In the genomic region with DNA sequence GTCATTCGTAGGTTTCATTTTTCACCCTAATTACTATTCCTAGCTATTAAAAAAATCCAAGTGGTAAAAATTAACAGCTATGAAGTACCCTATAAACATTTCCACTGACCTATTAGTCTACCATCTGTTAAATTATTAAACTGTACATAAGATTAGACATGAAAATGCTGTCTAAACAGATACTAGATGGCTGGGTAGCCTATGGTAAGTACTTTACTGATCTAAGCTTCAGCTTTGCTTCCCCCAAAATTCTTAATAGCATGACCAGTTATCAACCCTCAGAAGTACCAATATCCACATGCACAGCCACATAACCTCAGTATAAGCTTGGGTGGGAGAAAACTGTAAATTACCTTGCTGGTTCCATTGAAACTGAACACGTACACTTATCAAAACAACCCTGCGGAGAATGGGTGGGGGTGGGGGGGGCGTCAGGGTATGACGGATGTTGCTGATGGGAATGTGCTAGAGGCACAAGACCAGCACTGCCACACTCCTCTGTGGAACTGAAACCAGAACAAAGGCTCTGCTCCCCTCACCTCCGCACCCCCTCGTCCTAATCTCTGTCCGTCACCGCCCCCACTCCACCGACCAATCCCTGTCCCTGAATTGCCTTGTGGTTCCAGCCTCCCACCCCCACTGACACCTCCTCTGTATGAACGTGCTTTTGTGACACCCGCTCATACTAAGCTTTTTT, we compare ENCODE assay signal across 1 cellular context.
A peak's percentile ranks its signal among the peaks of the same experiment; 100 is the strongest.
TF ChIP-seq lines count a peak whose summit lies in the region.

No MANE protein-coding gene starts in this region.

TF ChIP-seq in K562, 482 proteins besides CTCF, POLR2A, EP300 and RAD21 (continued from another document and continues in another):
- peak; percentile 43 for TF ChIP-seq TAF1 (IDR thresholded peaks at IDR 0.05; ENCODE audit: control insufficient read depth, extremely low read depth, insufficient read depth, low read length, severe bottlenecking)
- TF ChIP-seq NR2F6 (CRISPR knock-in tag; IDR thresholded peaks at IDR 0.05) = no peak
- peak; percentile 42 for TF ChIP-seq ARID1B (IDR thresholded peaks at IDR 0.05)
- peak; percentile 46; the same call in 1 of the 2 replicates for TF ChIP-seq CTBP1 (IDR thresholded peaks at IDR 0.05; ENCODE audit: borderline replicate concordance)
- TF ChIP-seq, protein P1, sequence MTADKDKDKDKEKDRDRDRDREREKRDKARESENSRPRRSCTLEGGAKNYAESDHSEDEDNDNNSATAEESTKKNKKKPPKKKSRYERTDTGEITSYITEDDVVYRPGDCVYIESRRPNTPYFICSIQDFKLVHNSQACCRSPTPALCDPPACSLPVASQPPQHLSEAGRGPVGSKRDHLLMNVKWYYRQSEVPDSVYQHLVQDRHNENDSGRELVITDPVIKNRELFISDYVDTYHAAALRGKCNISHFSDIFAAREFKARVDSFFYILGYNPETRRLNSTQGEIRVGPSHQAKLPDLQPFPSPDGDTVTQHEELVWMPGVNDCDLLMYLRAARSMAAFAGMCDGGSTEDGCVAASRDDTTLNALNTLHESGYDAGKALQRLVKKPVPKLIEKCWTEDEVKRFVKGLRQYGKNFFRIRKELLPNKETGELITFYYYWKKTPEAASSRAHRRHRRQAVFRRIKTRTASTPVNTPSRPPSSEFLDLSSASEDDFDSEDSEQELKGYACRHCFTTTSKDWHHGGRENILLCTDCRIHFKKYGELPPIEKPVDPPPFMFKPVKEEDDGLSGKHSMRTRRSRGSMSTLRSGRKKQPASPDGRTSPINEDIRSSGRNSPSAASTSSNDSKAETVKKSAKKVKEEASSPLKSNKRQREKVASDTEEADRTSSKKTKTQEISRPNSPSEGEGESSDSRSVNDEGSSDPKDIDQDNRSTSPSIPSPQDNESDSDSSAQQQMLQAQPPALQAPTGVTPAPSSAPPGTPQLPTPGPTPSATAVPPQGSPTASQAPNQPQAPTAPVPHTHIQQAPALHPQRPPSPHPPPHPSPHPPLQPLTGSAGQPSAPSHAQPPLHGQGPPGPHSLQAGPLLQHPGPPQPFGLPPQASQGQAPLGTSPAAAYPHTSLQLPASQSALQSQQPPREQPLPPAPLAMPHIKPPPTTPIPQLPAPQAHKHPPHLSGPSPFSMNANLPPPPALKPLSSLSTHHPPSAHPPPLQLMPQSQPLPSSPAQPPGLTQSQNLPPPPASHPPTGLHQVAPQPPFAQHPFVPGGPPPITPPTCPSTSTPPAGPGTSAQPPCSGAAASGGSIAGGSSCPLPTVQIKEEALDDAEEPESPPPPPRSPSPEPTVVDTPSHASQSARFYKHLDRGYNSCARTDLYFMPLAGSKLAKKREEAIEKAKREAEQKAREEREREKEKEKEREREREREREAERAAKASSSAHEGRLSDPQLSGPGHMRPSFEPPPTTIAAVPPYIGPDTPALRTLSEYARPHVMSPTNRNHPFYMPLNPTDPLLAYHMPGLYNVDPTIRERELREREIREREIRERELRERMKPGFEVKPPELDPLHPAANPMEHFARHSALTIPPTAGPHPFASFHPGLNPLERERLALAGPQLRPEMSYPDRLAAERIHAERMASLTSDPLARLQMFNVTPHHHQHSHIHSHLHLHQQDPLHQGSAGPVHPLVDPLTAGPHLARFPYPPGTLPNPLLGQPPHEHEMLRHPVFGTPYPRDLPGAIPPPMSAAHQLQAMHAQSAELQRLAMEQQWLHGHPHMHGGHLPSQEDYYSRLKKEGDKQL (CRISPR knock-in tag; IDR thresholded peaks at IDR 0.05; ENCODE audit: borderline replicate concordance) = no peak
- peak; percentile 20 for TF ChIP-seq TBP (optimal IDR thresholded peaks at IDR 0.05; ENCODE audit: low read depth, low read length)
- TF ChIP-seq, protein P2, sequence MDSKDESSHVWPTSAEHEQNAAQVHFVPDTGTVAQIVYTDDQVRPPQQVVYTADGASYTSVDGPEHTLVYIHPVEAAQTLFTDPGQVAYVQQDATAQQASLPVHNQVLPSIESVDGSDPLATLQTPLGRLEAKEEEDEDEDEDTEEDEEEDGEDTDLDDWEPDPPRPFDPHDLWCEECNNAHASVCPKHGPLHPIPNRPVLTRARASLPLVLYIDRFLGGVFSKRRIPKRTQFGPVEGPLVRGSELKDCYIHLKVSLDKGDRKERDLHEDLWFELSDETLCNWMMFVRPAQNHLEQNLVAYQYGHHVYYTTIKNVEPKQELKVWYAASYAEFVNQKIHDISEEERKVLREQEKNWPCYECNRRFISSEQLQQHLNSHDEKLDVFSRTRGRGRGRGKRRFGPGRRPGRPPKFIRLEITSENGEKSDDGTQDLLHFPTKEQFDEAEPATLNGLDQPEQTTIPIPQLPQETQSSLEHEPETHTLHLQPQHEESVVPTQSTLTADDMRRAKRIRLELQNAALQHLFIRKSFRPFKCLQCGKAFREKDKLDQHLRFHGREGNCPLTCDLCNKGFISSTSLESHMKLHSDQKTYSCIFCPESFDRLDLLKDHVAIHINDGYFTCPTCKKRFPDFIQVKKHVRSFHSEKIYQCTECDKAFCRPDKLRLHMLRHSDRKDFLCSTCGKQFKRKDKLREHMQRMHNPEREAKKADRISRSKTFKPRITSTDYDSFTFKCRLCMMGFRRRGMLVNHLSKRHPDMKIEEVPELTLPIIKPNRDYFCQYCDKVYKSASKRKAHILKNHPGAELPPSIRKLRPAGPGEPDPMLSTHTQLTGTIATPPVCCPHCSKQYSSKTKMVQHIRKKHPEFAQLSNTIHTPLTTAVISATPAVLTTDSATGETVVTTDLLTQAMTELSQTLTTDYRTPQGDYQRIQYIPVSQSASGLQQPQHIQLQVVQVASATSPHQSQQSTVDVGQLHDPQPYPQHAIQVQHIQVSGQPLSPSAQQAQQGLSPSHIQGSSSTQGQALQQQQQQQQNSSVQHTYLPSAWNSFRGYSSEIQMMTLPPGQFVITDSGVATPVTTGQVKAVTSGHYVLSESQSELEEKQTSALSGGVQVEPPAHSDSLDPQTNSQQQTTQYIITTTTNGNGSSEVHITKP (IDR thresholded peaks at IDR 0.05; ENCODE audit: partially characterized antibody) = peak; percentile 54
- TF ChIP-seq, protein P3, sequence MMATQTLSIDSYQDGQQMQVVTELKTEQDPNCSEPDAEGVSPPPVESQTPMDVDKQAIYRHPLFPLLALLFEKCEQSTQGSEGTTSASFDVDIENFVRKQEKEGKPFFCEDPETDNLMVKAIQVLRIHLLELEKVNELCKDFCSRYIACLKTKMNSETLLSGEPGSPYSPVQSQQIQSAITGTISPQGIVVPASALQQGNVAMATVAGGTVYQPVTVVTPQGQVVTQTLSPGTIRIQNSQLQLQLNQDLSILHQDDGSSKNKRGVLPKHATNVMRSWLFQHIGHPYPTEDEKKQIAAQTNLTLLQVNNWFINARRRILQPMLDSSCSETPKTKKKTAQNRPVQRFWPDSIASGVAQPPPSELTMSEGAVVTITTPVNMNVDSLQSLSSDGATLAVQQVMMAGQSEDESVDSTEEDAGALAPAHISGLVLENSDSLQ (IDR thresholded peaks at IDR 0.05) = peak; percentile 89
- TF ChIP-seq TAL1 (IDR thresholded peaks at IDR 0.05) = no peak
- TF ChIP-seq RUNX1 (IDR thresholded peaks at IDR 0.05; ENCODE audit: low read depth) = no peak
- TF ChIP-seq CREB1 (IDR thresholded peaks at IDR 0.05) = no peak
- peak; percentile 31; the same call in 1 of the 2 replicates for TF ChIP-seq CREB1 (CRISPR knock-in tag; IDR thresholded peaks at IDR 0.05)
- peak; percentile 64 for TF ChIP-seq MEIS2 (IDR thresholded peaks at IDR 0.05; ENCODE audit: partially characterized antibody)
- TF ChIP-seq FOXM1 (IDR thresholded peaks at IDR 0.05; ENCODE audit: low read depth) = no peak
- TF ChIP-seq FOXM1 (CRISPR knock-in tag; IDR thresholded peaks at IDR 0.05; ENCODE audit: low read depth) = no peak
- TF ChIP-seq NCOA1 (IDR thresholded peaks at IDR 0.05; ENCODE audit: low read depth) = peak; percentile 31; the same call in 1 of the 2 replicates
- TF ChIP-seq TCF3 (CRISPR knock-in tag; IDR thresholded peaks at IDR 0.05) = no peak
- TF ChIP-seq, protein P4, sequence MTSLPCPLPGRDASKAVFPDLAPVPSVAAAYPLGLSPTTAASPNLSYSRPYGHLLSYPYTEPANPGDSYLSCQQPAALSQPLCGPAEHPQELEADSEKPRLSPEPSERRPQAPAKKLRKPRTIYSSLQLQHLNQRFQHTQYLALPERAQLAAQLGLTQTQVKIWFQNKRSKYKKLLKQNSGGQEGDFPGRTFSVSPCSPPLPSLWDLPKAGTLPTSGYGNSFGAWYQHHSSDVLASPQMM (CRISPR knock-in tag; IDR thresholded peaks at IDR 0.05) = no peak
- TF ChIP-seq ELF4 (CRISPR knock-in tag; IDR thresholded peaks at IDR 0.05) = 0 out of 2 replicates have a peak, but pooled peaks have one; percentile 32
- TF ChIP-seq, protein P5, sequence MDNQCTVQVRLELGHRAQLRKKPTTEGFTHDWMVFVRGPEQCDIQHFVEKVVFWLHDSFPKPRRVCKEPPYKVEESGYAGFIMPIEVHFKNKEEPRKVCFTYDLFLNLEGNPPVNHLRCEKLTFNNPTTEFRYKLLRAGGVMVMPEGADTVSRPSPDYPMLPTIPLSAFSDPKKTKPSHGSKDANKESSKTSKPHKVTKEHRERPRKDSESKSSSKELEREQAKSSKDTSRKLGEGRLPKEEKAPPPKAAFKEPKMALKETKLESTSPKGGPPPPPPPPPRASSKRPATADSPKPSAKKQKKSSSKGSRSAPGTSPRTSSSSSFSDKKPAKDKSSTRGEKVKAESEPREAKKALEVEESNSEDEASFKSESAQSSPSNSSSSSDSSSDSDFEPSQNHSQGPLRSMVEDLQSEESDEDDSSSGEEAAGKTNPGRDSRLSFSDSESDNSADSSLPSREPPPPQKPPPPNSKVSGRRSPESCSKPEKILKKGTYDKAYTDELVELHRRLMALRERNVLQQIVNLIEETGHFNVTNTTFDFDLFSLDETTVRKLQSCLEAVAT (IDR thresholded peaks at IDR 0.05) = peak in 1 of 2 experiments; percentile 73; a peak in 2 of 4 replicates
- peak; percentile 24; the same call in 1 of the 2 replicates for TF ChIP-seq ATF7 (IDR thresholded peaks at IDR 0.05)
- TF ChIP-seq ATF1 (CRISPR knock-in tag; IDR thresholded peaks at IDR 0.05) = no peak
- TF ChIP-seq ATF1 (tag; IDR thresholded peaks at IDR 0.05) = peak; percentile 64
- TF ChIP-seq ZBTB8A (IDR thresholded peaks at IDR 0.05; ENCODE audit: partially characterized antibody) = no peak
- TF ChIP-seq, protein P6, sequence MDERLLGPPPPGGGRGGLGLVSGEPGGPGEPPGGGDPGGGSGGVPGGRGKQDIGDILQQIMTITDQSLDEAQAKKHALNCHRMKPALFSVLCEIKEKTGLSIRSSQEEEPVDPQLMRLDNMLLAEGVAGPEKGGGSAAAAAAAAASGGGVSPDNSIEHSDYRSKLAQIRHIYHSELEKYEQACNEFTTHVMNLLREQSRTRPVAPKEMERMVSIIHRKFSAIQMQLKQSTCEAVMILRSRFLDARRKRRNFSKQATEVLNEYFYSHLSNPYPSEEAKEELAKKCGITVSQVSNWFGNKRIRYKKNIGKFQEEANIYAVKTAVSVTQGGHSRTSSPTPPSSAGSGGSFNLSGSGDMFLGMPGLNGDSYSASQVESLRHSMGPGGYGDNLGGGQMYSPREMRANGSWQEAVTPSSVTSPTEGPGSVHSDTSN (CRISPR knock-in tag; IDR thresholded peaks at IDR 0.05; ENCODE audit: low read depth) = no peak
- TF ChIP-seq, protein P6 (tag; conservative IDR thresholded peaks at IDR 0.05; ENCODE audit: low read depth) = 0 out of 2 replicates have a peak, but pooled peaks have one; percentile 13
- no peak for TF ChIP-seq NFYB (IDR thresholded peaks at IDR 0.05; ENCODE audit: extremely low read depth, insufficient read length)
- peak in 1 of 2 experiments; percentile 83; a peak in 2 of 4 replicates for TF ChIP-seq HDAC1 (IDR thresholded peaks at IDR 0.05)
- peak; percentile 63 for TF ChIP-seq CXXC5 (CRISPR knock-in tag; IDR thresholded peaks at IDR 0.05)
- TF ChIP-seq, protein P7, sequence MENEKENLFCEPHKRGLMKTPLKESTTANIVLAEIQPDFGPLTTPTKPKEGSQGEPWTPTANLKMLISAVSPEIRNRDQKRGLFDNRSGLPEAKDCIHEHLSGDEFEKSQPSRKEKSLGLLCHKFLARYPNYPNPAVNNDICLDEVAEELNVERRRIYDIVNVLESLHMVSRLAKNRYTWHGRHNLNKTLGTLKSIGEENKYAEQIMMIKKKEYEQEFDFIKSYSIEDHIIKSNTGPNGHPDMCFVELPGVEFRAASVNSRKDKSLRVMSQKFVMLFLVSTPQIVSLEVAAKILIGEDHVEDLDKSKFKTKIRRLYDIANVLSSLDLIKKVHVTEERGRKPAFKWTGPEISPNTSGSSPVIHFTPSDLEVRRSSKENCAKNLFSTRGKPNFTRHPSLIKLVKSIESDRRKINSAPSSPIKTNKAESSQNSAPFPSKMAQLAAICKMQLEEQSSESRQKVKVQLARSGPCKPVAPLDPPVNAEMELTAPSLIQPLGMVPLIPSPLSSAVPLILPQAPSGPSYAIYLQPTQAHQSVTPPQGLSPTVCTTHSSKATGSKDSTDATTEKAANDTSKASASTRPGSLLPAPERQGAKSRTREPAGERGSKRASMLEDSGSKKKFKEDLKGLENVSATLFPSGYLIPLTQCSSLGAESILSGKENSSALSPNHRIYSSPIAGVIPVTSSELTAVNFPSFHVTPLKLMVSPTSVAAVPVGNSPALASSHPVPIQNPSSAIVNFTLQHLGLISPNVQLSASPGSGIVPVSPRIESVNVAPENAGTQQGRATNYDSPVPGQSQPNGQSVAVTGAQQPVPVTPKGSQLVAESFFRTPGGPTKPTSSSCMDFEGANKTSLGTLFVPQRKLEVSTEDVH (IDR thresholded peaks at IDR 0.05; ENCODE audit: low read depth, partially characterized antibody) = peak; percentile 21
- TF ChIP-seq, protein P8, sequence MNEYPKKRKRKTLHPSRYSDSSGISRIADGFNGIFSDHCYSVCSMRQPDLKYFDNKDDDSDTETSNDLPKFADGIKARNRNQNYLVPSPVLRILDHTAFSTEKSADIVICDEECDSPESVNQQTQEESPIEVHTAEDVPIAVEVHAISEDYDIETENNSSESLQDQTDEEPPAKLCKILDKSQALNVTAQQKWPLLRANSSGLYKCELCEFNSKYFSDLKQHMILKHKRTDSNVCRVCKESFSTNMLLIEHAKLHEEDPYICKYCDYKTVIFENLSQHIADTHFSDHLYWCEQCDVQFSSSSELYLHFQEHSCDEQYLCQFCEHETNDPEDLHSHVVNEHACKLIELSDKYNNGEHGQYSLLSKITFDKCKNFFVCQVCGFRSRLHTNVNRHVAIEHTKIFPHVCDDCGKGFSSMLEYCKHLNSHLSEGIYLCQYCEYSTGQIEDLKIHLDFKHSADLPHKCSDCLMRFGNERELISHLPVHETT (CRISPR knock-in tag; conservative IDR thresholded peaks at IDR 0.05 in 1 of 2, IDR thresholded peaks at IDR 0.05 in 1 of 2) = no peak
- TF ChIP-seq, protein P9, sequence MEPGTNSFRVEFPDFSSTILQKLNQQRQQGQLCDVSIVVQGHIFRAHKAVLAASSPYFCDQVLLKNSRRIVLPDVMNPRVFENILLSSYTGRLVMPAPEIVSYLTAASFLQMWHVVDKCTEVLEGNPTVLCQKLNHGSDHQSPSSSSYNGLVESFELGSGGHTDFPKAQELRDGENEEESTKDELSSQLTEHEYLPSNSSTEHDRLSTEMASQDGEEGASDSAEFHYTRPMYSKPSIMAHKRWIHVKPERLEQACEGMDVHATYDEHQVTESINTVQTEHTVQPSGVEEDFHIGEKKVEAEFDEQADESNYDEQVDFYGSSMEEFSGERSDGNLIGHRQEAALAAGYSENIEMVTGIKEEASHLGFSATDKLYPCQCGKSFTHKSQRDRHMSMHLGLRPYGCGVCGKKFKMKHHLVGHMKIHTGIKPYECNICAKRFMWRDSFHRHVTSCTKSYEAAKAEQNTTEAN (CRISPR knock-in tag; IDR thresholded peaks at IDR 0.05) = no peak
